In the genomic region with DNA sequence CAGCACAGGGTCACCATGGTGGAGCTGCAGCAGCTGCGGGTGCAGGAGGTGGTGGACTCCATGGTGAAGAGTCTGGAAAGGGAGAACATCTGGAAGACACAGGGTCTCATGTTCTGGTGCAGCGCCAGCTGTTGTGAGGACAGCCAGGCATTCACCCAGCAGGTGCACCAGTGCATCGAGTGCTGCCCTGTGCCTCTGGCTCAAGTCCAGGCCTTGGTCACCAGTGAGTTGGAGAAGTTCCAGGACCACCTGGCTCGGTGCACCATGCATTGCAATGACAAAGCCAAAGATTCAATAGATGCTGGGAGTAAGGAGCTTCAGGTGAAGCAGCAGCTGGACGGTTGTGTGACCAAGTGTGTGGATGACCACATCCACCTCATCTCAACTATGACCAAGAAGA, we compare ENCODE assay signal across 13 cellular contexts.
"Had no signal": no experiment of that assay in that cellular context is flagged by ENCODE, and none has a peak within 500 bp of the region (broad histone marks: within the 10 kb centered on the region; RNA-seq: fewer than 3 reads in every experiment).

No MANE protein-coding gene starts in this region.

- H3K27me3 ChIP-seq: ascending aorta, tibial artery, uterus had no signal

- H3K4me1 ChIP-seq: ascending aorta, foreskin keratinocyte, tibial artery, uterus had no signal

- H3K4me3 ChIP-seq: ascending aorta, mucosa of descending colon, tibial artery, uterus had no signal

- ATAC-seq: activated naive CD8-positive, alpha-beta T cell treated with anti-CD3 and anti-CD28 coated beads, Interleukin-2, amount 50 U/mL, for 24 hours; foreskin keratinocyte; left cardiac atrium; mucosa of descending colon; naive thymus-derived CD8-positive, alpha-beta T cell; right cardiac atrium had no signal

- H3K9me3 ChIP-seq: ascending aorta, mucosa of descending colon, tibial artery, uterus had no signal

- H3K36me3 ChIP-seq: ascending aorta, tibial artery, uterus had no signal

- H3K27ac ChIP-seq: ascending aorta, foreskin keratinocyte, tibial artery, uterus had no signal

- DNase-seq: activated CD4-positive, alpha-beta T cell treated with anti-CD3 and anti-CD28 coated beads for 48 hours; activated naive CD4-positive, alpha-beta T cell; activated naive CD8-positive, alpha-beta T cell treated with anti-CD3 and anti-CD28 coated beads, Interleukin-2, amount 50 U/mL, for 24 hours; foreskin keratinocyte; left cardiac atrium; mucosa of descending colon; naive thymus-derived CD8-positive, alpha-beta T cell; nucleus accumbens; right cardiac atrium; small intestine; tibial artery; uterus had no signal
